ENCODE assay signal across 13 cellular contexts in genomic region chr1:103230061-103230460, GRCh38.
A peak's percentile ranks its signal among the peaks of the same experiment; 100 is the strongest.
DNase-seq lines count a peak whose midpoint lies in the region; ATAC-seq and TF ChIP-seq lines count a peak whose summit lies in the region.
"Had no signal": no experiment of that assay in that cellular context is flagged by ENCODE, and none has a peak within 500 bp of the region (broad histone marks: within the 10 kb centered on the region; RNA-seq: fewer than 3 reads in every experiment).

No MANE protein-coding gene starts in this region.

- dilution Hi-C loops in IMR-90 (cut with HindIII; ENCODE audit: low sequenced_read_pairs, unreplicated experiment), result no loop called here

- H3K14ac ChIP-seq in IMR-90 (replicated peaks; ENCODE audit: low read depth, low read length), result no peak overlapping the region

- no peak overlapping the region for H3K23ac ChIP-seq in IMR-90 (ENCODE audit: low read depth, low read length)

- no TSS peak for BruUV-seq in IMR-90 (replicated peaks; lab: Mats Ljungman, UMichigan)

- TF ChIP-seq CTCF in IMR-90 (conservative IDR thresholded peaks at IDR 0.05; ENCODE audit: low read depth, low read length) (no peak), brain microvascular endothelial cell (IDR thresholded peaks at IDR 0.05; ENCODE audit: low read depth, low read length, missing control alignments) (no peak)

- H3K56ac ChIP-seq in IMR-90 (ENCODE audit: extremely low read depth, insufficient read depth, low read length), result no peak overlapping the region

- no peak overlapping the region for H4K8ac ChIP-seq in IMR-90 (ENCODE audit: low read depth in 2 of 2, low read length in 2 of 2)

- H3K4me1 ChIP-seq in IMR-90 (ENCODE audit: control insufficient read depth, insufficient read depth, low read length), result no peaks in the 10 kb centered on the region
- H3K4me1 ChIP-seq: BLaER1, Caco-2 had no signal

- in situ Hi-C loops in IMR-90 (cut with MboI; ENCODE audit: low sequenced_read_pairs), result no loop called here
- in situ Hi-C loops in brain microvascular endothelial cell (cut with HindIII; ENCODE audit: low pct_ligation_motif_present, low sequenced_read_pairs), result no loop called here

- no peaks in the 10 kb centered on the region for H3K9me3 ChIP-seq in IMR-90 (ENCODE audit: control insufficient read depth, insufficient read depth, low read length)
- H3K9me3 ChIP-seq: BLaER1, Caco-2 had no signal

- DNase-seq in ELR (ENCODE audit: low read depth) (peak; percentile 75), IMR-90 (peak; percentile 51), brain microvascular endothelial cell (peak; percentile 66), iris pigment epithelial cell (ENCODE audit: low read depth) (peak; percentile 22), HuH-7 (ENCODE audit: low spot score) (no peak), SHP77 treated with DMSO at 0.1 percent for 48 hours (lab: John Stamatoyannopoulos, UW) (no peak), HT-29 (ENCODE audit: low spot score) (no peak)
- DNase-seq: 8988T; AML-193; Caco-2; CD8-positive, alpha-beta memory T cell; DND-41 had no signal

- intact Hi-C loops in IMR-90 (cut with micrococcal nuclease), result loop anchor here (5.0 kb wide), 1 partner anchor 72 kb away; no protein-coding TSS in a partner anchor

- H3K4ac ChIP-seq in IMR-90 (ENCODE audit: low read depth, low read length), result no peak overlapping the region

- H3K4me2 ChIP-seq in IMR-90 (ENCODE audit: low read depth, low read length), result no peak overlapping the region
- H3K4me2 ChIP-seq: BLaER1 had no signal

- H4K20me1 ChIP-seq in IMR-90 (ENCODE audit: insufficient read depth, low read length), result no peaks in the 10 kb centered on the region
- H4K20me1 ChIP-seq: BLaER1 had no signal

- H3K4me3 ChIP-seq in IMR-90 (ENCODE audit: insufficient read depth, low read depth, low read length) (no peak overlapping the region), brain microvascular endothelial cell (ENCODE audit: low read depth, low read length) (no peak overlapping the region)
- H3K4me3 ChIP-seq: BLaER1 had no signal

- no CpG with 5 or more reads among the region's 4 CpGs for WGBS in IMR-90 (ENCODE audit: extremely low coverage in 2 of 2, insufficient read length in 1 of 2), 2 experiments

- H3K36me3 ChIP-seq in IMR-90 (ENCODE audit: control insufficient read depth, insufficient read depth, low read length), result no peaks in the 10 kb centered on the region
- H3K36me3 ChIP-seq in brain microvascular endothelial cell (replicated peaks), result no peaks in the 10 kb centered on the region
- H3K36me3 ChIP-seq: BLaER1 had no signal

- H3K27me3 ChIP-seq in IMR-90 (ENCODE audit: control insufficient read depth, insufficient read depth, low read length), result no peaks in the 10 kb centered on the region
- H3K27me3 ChIP-seq in brain microvascular endothelial cell (replicated peaks), result no peaks in the 10 kb centered on the region
- H3K27me3 ChIP-seq: BLaER1 had no signal

- H2BK5ac ChIP-seq in IMR-90 (ENCODE audit: low read depth, low read length, poor library complexity, severe bottlenecking), result no peak overlapping the region

- CTCF ChIA-PET in IMR-90 (lab: Yijun Ruan, JAX), result no interaction called here

- H3K79me1 ChIP-seq in IMR-90 (ENCODE audit: low read depth in 1 of 2, low read length in 2 of 2), result no peaks in the 10 kb centered on the region

- no peak overlapping the region for H2AK9ac ChIP-seq in IMR-90 (replicated peaks; ENCODE audit: low read depth, low read length, poor library complexity)

- H3K18ac ChIP-seq in IMR-90 (ENCODE audit: low read depth, low read length), result no peak overlapping the region

- H2AFZ ChIP-seq in IMR-90 (replicated peaks; ENCODE audit: low read length, poor library complexity), result no peak overlapping the region

- no peak overlapping the region for H2AK5ac ChIP-seq in IMR-90 (ENCODE audit: low read depth, low read length)

- no peaks in the 10 kb centered on the region for H3K9me1 ChIP-seq in IMR-90 (ENCODE audit: insufficient read depth, low read length)

- no peak for ATAC-seq in IMR-90 (ENCODE audit: low read depth)

- no peak overlapping the region for H2BK120ac ChIP-seq in IMR-90 (ENCODE audit: low read depth, low read length)

- no peak overlapping the region for H4K91ac ChIP-seq in IMR-90 (ENCODE audit: insufficient read depth, low read depth, low read length)

- TF ChIP-seq RAD21 in IMR-90 (IDR thresholded peaks at IDR 0.05; ENCODE audit: low read length), result no peak

- POLR2A ChIA-PET in IMR-90 (lab: Charles Lee; ENCODE audit: unreplicated experiment), result no interaction called here

- H3K27ac ChIP-seq in IMR-90 (ENCODE audit: insufficient read depth, low read length) (no peak overlapping the region), brain microvascular endothelial cell (no peak overlapping the region)
- H3K27ac ChIP-seq: BLaER1 had no signal

- H2BK20ac ChIP-seq in IMR-90 (ENCODE audit: low read depth, low read length), result no peak overlapping the region

- H4K5ac ChIP-seq in IMR-90 (ENCODE audit: low read depth, low read length), result no peak overlapping the region

- no peak for TF ChIP-seq POLR2A in IMR-90 (IDR thresholded peaks at IDR 0.05; ENCODE audit: low read depth, low read length)

- no peak overlapping the region for H2BK15ac ChIP-seq in IMR-90 (ENCODE audit: low read depth, low read length)

- no peak overlapping the region for H3K9ac ChIP-seq in IMR-90 (ENCODE audit: low read depth, low read length)
- H3K9ac ChIP-seq: BLaER1 had no signal

TF ChIP-seq in IMR-90, 13 proteins besides CTCF, POLR2A, EP300 and RAD21:
- TF ChIP-seq MAZ (IDR thresholded peaks at IDR 0.05; ENCODE audit: borderline replicate concordance, low read depth, low read length) (no peak), CEBPB (IDR thresholded peaks at IDR 0.05; ENCODE audit: low read depth, low read length) (0 out of 2 replicates have a peak, but pooled peaks have one; percentile 7), FOS (IDR thresholded peaks at IDR 0.05; ENCODE audit: low read depth, low read length) (no peak)

Comparison
In these comparisons a context has a peak if more than half of its experiments do, and no peak if none do; other contexts are left out.
1. DNase-seq: peak in ELR (single experiment), IMR-90 (single experiment), brain microvascular endothelial cell (single experiment) and iris pigment epithelial cell (single experiment); none in HuH-7 (single experiment), SHP77 treated with DMSO at 0.1 percent for 48 hours (single experiment) and HT-29 (single experiment).